In genomic region chr19:51327066-51327985, GRCh38 we compare ENCODE assay signal across 1 cellular context.
TF ChIP-seq lines count a peak whose summit lies in the region.

No MANE protein-coding gene starts in this region.

TF ChIP-seq in HEK293, 187 proteins besides CTCF, POLR2A, EP300 and RAD21 (continued from another document):
- TF ChIP-seq ZNF248 (tag by site-specific recombination; IDR thresholded peaks at IDR 0.05) (no peak), ZNF223 (tag by site-specific recombination; IDR thresholded peaks at IDR 0.05) (no peak), ZNF544 (tag by site-specific recombination; IDR thresholded peaks at IDR 0.05) (no peak)
- TF ChIP-seq, protein P1, sequence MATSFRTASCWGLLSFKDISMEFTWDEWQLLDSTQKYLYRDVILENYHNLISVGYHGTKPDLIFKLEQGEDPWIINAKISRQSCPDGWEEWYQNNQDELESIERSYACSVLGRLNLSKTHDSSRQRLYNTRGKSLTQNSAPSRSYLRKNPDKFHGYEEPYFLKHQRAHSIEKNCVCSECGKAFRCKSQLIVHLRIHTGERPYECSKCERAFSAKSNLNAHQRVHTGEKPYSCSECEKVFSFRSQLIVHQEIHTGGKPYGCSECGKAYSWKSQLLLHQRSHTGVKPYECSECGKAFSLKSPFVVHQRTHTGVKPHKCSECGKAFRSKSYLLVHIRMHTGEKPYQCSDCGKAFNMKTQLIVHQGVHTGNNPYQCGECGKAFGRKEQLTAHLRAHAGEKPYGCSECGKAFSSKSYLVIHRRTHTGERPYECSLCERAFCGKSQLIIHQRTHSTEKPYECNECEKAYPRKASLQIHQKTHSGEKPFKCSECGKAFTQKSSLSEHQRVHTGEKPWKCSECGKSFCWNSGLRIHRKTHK (tag by site-specific recombination; IDR thresholded peaks at IDR 0.05): no peak
